Comparison of ENCODE assay signal across 8 cellular contexts in the genomic region with DNA sequence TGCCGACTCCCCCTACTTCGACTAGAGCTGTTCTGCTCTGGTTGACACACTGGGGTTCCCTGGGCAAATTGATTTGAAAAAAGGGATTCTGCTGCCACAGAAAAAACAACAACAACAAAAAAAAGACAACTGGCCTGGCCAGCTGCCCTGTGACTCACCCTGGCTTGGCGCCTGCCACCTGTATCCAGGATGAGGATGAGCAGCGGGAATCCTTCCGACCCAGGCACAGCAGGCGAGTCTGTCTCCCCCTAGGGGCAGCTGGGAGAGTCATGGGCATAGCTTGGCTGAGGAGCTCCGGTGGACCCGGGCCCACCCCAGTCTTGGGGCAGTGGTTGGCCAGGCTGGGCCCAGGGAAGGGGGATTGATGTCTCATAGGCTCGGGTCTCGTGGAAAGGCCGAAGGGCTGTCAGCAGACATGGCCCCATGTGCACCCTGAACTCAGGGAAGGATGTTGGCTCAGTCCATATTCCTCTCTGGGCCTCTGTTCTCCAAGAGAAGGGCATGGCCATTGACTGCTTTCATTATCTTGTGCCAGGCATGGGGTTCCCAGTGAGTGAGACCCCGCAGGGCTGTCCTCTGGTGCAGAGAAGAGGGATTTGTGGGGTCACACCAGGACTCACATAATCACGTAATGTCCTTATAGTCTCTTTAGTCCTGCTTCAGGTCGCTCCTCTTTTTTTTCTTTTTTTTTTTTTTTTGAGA. TPM values are rescaled to one million over a fixed set of nuclear protein-coding genes. Genes with fewer than 3 reads are reported as not detected.
DNase-seq lines count a peak whose midpoint lies in the region; ATAC-seq and TF ChIP-seq lines count a peak whose summit lies in the region.

No MANE protein-coding gene starts in this region.

- peak; percentile 85 for TF ChIP-seq CTCF in GM12864 (IDR thresholded peaks at IDR 0.05; ENCODE audit: low read depth, low read length, missing control alignments)
- peak; percentile 97 for TF ChIP-seq CTCF in foreskin fibroblast (IDR thresholded peaks at IDR 0.05; ENCODE audit: low read depth, low read length)
- TF ChIP-seq CTCF in neutrophil (IDR thresholded peaks at IDR 0.05): peak; percentile 47

- DNase-seq in AG08395 (ENCODE audit: low spot score) (peak; percentile 81), GM12864 (ENCODE audit: low read depth) (no peak), NCI-H446 (lab: John Stamatoyannopoulos, UW) (peak; percentile 54 to 90), foreskin fibroblast (peak; percentile 58 to 82)
- DNase-seq in activated T-cell treated with anti-CD3 and anti-CD28 coated beads, Interleukin-2, amount 50 U/mL, for 72 hours: peak; percentile 35 to 48

- no peak overlapping the region for H3K27ac Mint-ChIP-seq in activated T-cell treated with anti-CD3 and anti-CD28 coated beads, Interleukin-2, amount 50 U/mL, for 72 hours

- no peaks in the 10 kb centered on the region for H3K36me3 Mint-ChIP-seq in activated T-cell treated with anti-CD3 and anti-CD28 coated beads, Interleukin-2, amount 50 U/mL, for 72 hours (ENCODE audit: insufficient read depth in 2 of 2)

- no peaks in the 10 kb centered on the region for H3K9me3 Mint-ChIP-seq in activated T-cell treated with anti-CD3 and anti-CD28 coated beads, Interleukin-2, amount 50 U/mL, for 72 hours

- H3K27me3 Mint-ChIP-seq in activated T-cell treated with anti-CD3 and anti-CD28 coated beads, Interleukin-2, amount 50 U/mL, for 72 hours (ENCODE audit: low read depth): no peaks in the 10 kb centered on the region

- H3K4me3 Mint-ChIP-seq in activated T-cell treated with anti-CD3 and anti-CD28 coated beads, Interleukin-2, amount 50 U/mL, for 72 hours: no peak overlapping the region

- H3K27ac ChIP-seq in neutrophil: no peak overlapping the region

- no peaks in the 10 kb centered on the region for H3K36me3 ChIP-seq in neutrophil

- ATAC-seq in activated T-cell treated with anti-CD3 and anti-CD28 coated beads, Interleukin-2, amount 50 U/mL, for 72 hours (replicated peaks in 1 of 2): peak; percentile 43 to 53
- ATAC-seq in HG03432 (IDR thresholded peaks at IDR 0.05; ENCODE audit: unreplicated experiment) (no peak), GM18873 (IDR thresholded peaks at IDR 0.05; ENCODE audit: low FRiP score, unreplicated experiment) (no peak)

- H3K4me3 ChIP-seq in GM12864 (ENCODE audit: low read depth, low read length): no peak overlapping the region
- H3K4me3 ChIP-seq in foreskin fibroblast (ENCODE audit: low read depth in 1 of 2, low read length in 2 of 2): no peak overlapping the region
- no peak overlapping the region for H3K4me3 ChIP-seq in neutrophil (ENCODE audit: low read depth in 1 of 2, low read length in 1 of 2)

- H3K27me3 ChIP-seq in neutrophil: no peaks in the 10 kb centered on the region

- H3K9me3 ChIP-seq in neutrophil: no peaks in the 10 kb centered on the region

- H3K4me1 ChIP-seq in neutrophil (ENCODE audit: control insufficient read depth in 1 of 2, insufficient read depth in 1 of 2, low read depth in 1 of 2, low read length in 1 of 2): no peaks in the 10 kb centered on the region

- no peaks in the 10 kb centered on the region for H3K4me1 Mint-ChIP-seq in activated T-cell treated with anti-CD3 and anti-CD28 coated beads, Interleukin-2, amount 50 U/mL, for 72 hours (ENCODE audit: low read depth)

RNA-seq across cellular contexts. Expression of gene SUN2, which starts 10.4 kb away (rescaled TPM):
- total RNA-seq in activated T-cell treated with anti-CD3 and anti-CD28 coated beads, Interleukin-2, amount 50 U/mL, for 72 hours: 100 to 1,000 TPM; 175 to 179 TPM

RNA-seq across cellular contexts. Expression of gene DNAL4, which starts 27.7 kb away (rescaled TPM):
- total RNA-seq in activated T-cell treated with anti-CD3 and anti-CD28 coated beads, Interleukin-2, amount 50 U/mL, for 72 hours: 10 to 100 TPM; 10.6 to 16.6 TPM

Comparison
In these comparisons a context has a peak if more than half of its experiments do, and no peak if none do; other contexts are left out.
1. CTCF ChIP-seq: peak in every context shown above with its lines; median percentile 97 in foreskin fibroblast; 85 in GM12864; 47 in neutrophil.
2. ATAC-seq: peak in activated T-cell treated with anti-CD3 and anti-CD28 coated beads, Interleukin-2, amount 50 U/mL, for 72 hours (2 of 2); none in HG03432 (single experiment) and GM18873 (single experiment).